In the genomic region with DNA sequence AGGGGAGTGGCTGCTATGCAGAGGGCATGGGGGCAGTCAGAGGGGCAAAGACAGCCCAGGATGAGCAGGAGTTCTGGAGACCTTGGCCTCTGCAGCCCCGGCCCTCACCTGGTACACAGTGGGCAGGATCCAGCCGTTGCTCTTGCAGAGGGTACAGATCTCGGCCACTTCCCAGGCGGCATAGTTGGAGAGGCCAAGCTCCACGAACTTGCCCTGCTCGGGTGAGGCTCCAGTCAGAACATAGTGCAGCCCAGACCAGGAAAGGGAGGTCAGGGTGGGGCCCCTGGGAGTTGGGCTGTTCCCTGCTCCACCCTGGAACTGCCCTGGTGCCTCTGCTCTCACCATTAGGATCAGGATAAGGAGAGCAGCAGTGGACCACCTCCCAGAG, we compare ENCODE assay signal across 2 cellular contexts.
TF ChIP-seq lines count a peak whose summit lies in the region.

No MANE protein-coding gene starts in this region.

TF ChIP-seq in HEK293, 187 proteins besides CTCF, POLR2A, EP300 and RAD21:
- peak; percentile 59 for TF ChIP-seq ZNF341 (tag by site-specific recombination; IDR thresholded peaks at IDR 0.05; ENCODE audit: low read depth)
- TF ChIP-seq KLF1 (tag by site-specific recombination; IDR thresholded peaks at IDR 0.05): peak; percentile 56; the same call in 1 of the 2 replicates

TF ChIP-seq in liver, 16 proteins besides CTCF, POLR2A, EP300 and RAD21:
- TF ChIP-seq HNF4A (conservative IDR thresholded peaks at IDR 0.05): peak in 1 of 2 donors; percentile 8
TF ChIP-seq in liver: peak in this region for 1; not testable (repeated sequence) for 15.
